Comparison of ENCODE assay signal across 31 cellular contexts in the genomic region with DNA sequence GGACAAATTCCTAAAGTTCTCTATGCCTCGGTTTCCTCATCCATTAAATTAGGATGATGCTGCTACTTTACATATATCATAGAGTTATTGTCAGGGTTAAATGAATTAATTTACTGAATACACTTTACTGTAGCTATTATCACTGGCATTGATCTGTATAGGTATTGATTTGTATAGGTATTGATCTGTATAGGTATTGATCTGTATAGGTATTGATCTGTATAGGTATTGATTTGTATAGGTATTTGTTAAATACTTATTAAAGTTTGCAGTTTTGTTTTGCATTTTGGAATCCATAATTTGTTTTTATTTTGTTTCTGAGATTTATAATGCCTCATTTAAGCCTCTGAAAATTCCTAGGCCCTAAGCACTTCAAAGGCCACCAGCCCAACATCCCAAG. TPM values are rescaled to one million over a fixed set of nuclear protein-coding genes. Genes with fewer than 3 reads are reported as not detected.
DNase-seq lines count a peak whose midpoint lies in the region; ATAC-seq, FAIRE-seq and TF ChIP-seq lines count a peak whose summit lies in the region.
"Had no signal": no experiment of that assay in that cellular context is flagged by ENCODE, and none has a peak within 500 bp of the region (broad histone marks: within the 10 kb centered on the region; RNA-seq: fewer than 3 reads in every experiment).

No MANE protein-coding gene starts in this region.

- POLR2A ChIA-PET in HepG2 (lab: Yijun Ruan, JAX) (no interaction called here), activated B cell treated with CpG ODN at 0.5 μM for 24 hours (lab: Charles Lee) (interaction anchor here (0.9 kb wide), 1 partner anchor 10 kb away, joined by 3 read pairs; no protein-coding TSS in a partner anchor)

- H3K4me1 Mint-ChIP-seq in activated B cell treated with CpG ODN at 0.5 μM for 24 hours: peaks cover 35% of the 10 kb centered on the region
- H3K4me1 Mint-ChIP-seq in memory B cell: peaks cover 14% of the 10 kb centered on the region
- peaks cover 15% of the 10 kb centered on the region for H3K4me1 Mint-ChIP-seq in type B pancreatic cell (ENCODE audit: unreplicated experiment)

- no peak overlapping the region for H3K4me3 Mint-ChIP-seq in activated B cell treated with CpG ODN at 0.5 μM for 24 hours
- H3K4me3 Mint-ChIP-seq in memory B cell: no peak overlapping the region
- no peak overlapping the region for H3K4me3 Mint-ChIP-seq in type B pancreatic cell

- H2AFZ ChIP-seq in HepG2 (ENCODE audit: low read length): no peak overlapping the region

- no peaks in the 10 kb centered on the region for H3K9me3 ChIP-seq in HepG2 (ENCODE audit: low read length)
- H3K9me3 ChIP-seq in right lobe of liver: no peaks in the 10 kb centered on the region
- H3K9me3 ChIP-seq: MG63 had no signal

- H3K27ac Mint-ChIP-seq in activated B cell treated with CpG ODN at 0.5 μM for 24 hours (peak overlapping the region; percentile 98), memory B cell (peak overlapping the region; percentile 99), type B pancreatic cell (no peak overlapping the region)

- DNase-seq in HepG2 (ENCODE audit: low spot score) (no peak), right lobe of liver (no peak), activated B cell treated with CpG ODN at 0.5 μM for 24 hours (no peak), memory B cell (ENCODE audit: low spot score in 2 of 2) (no peak), MV-4-11 (lab: John Stamatoyannopoulos, UW) (no peak), type B pancreatic cell (ENCODE audit: extremely low spot score, unreplicated experiment) (no peak)
- no peak for DNase-seq in central memory CD4-positive, alpha-beta T cell
- DNase-seq: 8988T; ACHN; CD8-positive, alpha-beta memory T cell; DMS 273 treated with DMSO at 0.1 percent for 48 hours; DMS79; EL; GDM1; KG1; MG63; NCI-H1048; NCI-H1417; NCI-H187; NCI-H2081 treated with DMSO at 0.1 percent for 48 hours; NCI-H2171; NCI-H226; NCI-H510A; NCI-H69; SHP77 treated with DMSO at 0.1 percent for 48 hours had no signal

- TF ChIP-seq RAD21 in HepG2 (CRISPR knock-in tag; IDR thresholded peaks at IDR 0.05): no peak

- H3K9me3 Mint-ChIP-seq in activated B cell treated with CpG ODN at 0.5 μM for 24 hours (no peaks in the 10 kb centered on the region), memory B cell (no peaks in the 10 kb centered on the region), type B pancreatic cell (no peaks in the 10 kb centered on the region)
- H3K9me3 Mint-ChIP-seq: CD8-positive, alpha-beta memory T cell had no signal

- CTCF ChIA-PET in HepG2 (lab: Yijun Ruan, JAX; ENCODE audit: low intra/inter-chr PET ratio, low total read pairs): no interaction called here
- CTCF ChIA-PET in activated B cell treated with CpG ODN at 0.5 μM for 24 hours (lab: Charles Lee): no interaction called here

- WGBS in HepG2 (ENCODE audit: low lambda C conversion rate): 94% methylated on average over 1 of the region's 1 CpG
- 83% methylated on average over 1 of the region's 1 CpG for WGBS in right lobe of liver (ENCODE audit: insufficient coverage, low coverage, low lambda C conversion rate, missing lambda C conversion rate)

- no peak for TF ChIP-seq EP300 in HepG2 (IDR thresholded peaks at IDR 0.05; ENCODE audit: low read depth in 2 of 2, low read length in 2 of 2)
- TF ChIP-seq EP300 in HepG2 (CRISPR knock-in tag; IDR thresholded peaks at IDR 0.05; ENCODE audit: borderline replicate concordance): no peak

- H3K9ac ChIP-seq in HepG2 (ENCODE audit: insufficient read depth, low read depth, low read length): no peak overlapping the region

- H3K27me3 Mint-ChIP-seq in activated B cell treated with CpG ODN at 0.5 μM for 24 hours (no peaks in the 10 kb centered on the region), memory B cell (no peaks in the 10 kb centered on the region), type B pancreatic cell (no peaks in the 10 kb centered on the region)

- intact Hi-C loops in HepG2 (cut with micrococcal nuclease; ENCODE audit: unreplicated experiment) (no loop called here), right lobe of liver (cut with DNase I) (no loop called here), activated B cell treated with CpG ODN at 0.5 μM for 24 hours (cut with micrococcal nuclease) (loop anchor here (5.0 kb wide), 3 partner anchors 90 to 755 kb away; a partner anchor contains a TSS)

- H3K36me3 Mint-ChIP-seq in activated B cell treated with CpG ODN at 0.5 μM for 24 hours (ENCODE audit: low read depth) (peaks cover 17% of the 10 kb centered on the region), memory B cell (peaks cover 4% of the 10 kb centered on the region), type B pancreatic cell (peaks cover 9% of the 10 kb centered on the region)

- no peak for TF ChIP-seq CTCF in HepG2 (CRISPR knock-in tag; IDR thresholded peaks at IDR 0.05)
- no peak for TF ChIP-seq CTCF in right lobe of liver (IDR thresholded peaks at IDR 0.05)
- no peak for TF ChIP-seq CTCF in activated B cell treated with CpG ODN at 0.5 μM for 24 hours (IDR thresholded peaks at IDR 0.05)
- no peak for TF ChIP-seq CTCF in type B pancreatic cell (conservative IDR thresholded peaks at IDR 0.05)

- BruUV-seq in HepG2 (replicated peaks; lab: Mats Ljungman, UMichigan): no TSS peak

- H3K4me1 ChIP-seq in HepG2 (ENCODE audit: insufficient read depth, low read length): peaks cover 22% of the 10 kb centered on the region
- H3K4me1 ChIP-seq in right lobe of liver: peaks cover 0 to 16% (median 4%) of the 10 kb centered on the region in 4 donors

- H3K36me3 ChIP-seq in HepG2 (replicated peaks in 1 of 2; ENCODE audit: control insufficient read depth in 1 of 2, insufficient read depth in 2 of 2, low read length in 2 of 2) (no peaks in the 10 kb centered on the region), right lobe of liver (no peaks in the 10 kb centered on the region)

- TF ChIP-seq POLR2A in HepG2 (IDR thresholded peaks at IDR 0.05; ENCODE audit: insufficient read depth in 1 of 2, low read depth in 2 of 2, low read length in 2 of 2): no peak
- TF ChIP-seq POLR2A in right lobe of liver (IDR thresholded peaks at IDR 0.05): no peak

- no peak overlapping the region for H3K4me2 ChIP-seq in HepG2 (ENCODE audit: low read depth, low read length)

- in situ Hi-C loops in HepG2 (cut with HindIII; ENCODE audit: extremely low pct_ligation_motif_present, low pct_unique_long_range_greater_than_20kb): no loop called here

- no peaks in the 10 kb centered on the region; a peak in 1 of 5 replicates for H3K27me3 ChIP-seq in HepG2 (ENCODE audit: control insufficient read depth in 1 of 2, insufficient read depth in 2 of 2, low read length in 2 of 2)
- no peaks in the 10 kb centered on the region for H3K27me3 ChIP-seq in right lobe of liver
- H3K27me3 ChIP-seq: MG63 had no signal

- no peak for FAIRE-seq in HepG2 (lab: Jason Lieb, UNC)
- FAIRE-seq: GM12892, GM19239, H54, HTR-8/SVneo had no signal

- H3K4me3 ChIP-seq in HepG2 (replicated peaks in 1 of 3; ENCODE audit: insufficient read depth in 1 of 3, low read depth in 2 of 3, low read length in 3 of 3): no peak overlapping the region
- H3K4me3 ChIP-seq in right lobe of liver: no peak overlapping the region
- H3K4me3 ChIP-seq: MG63 had no signal

- no peaks in the 10 kb centered on the region for H4K20me1 ChIP-seq in HepG2 (ENCODE audit: insufficient read depth, low read length)

- no peak overlapping the region for H3K27ac ChIP-seq in HepG2 (ENCODE audit: extremely low read length, insufficient read depth, low read length)
- H3K27ac ChIP-seq in right lobe of liver: no peak overlapping the region
- H3K27ac ChIP-seq: C4-2B had no signal

- no peak for ATAC-seq in HepG2
- no peak for ATAC-seq in right lobe of liver
- no peak for ATAC-seq in activated B cell treated with CpG ODN at 0.5 μM for 24 hours (ENCODE audit: low read depth)
- no peak for ATAC-seq in memory B cell (ENCODE audit: low read depth)
- ATAC-seq: Panc1 had no signal

- peaks cover 23% of the 10 kb centered on the region for H3K79me2 ChIP-seq in HepG2 (ENCODE audit: insufficient read depth, low read length)

RNA-seq across cellular contexts. Expression of a gene that starts 2.4 kb away (rescaled TPM):
- 130 and 141 TPM in 2 replicates for total RNA-seq in HepG2 (2016; rRNA removed; fragmentation: Illumina TruSeq; extraction: Trizol)
- total RNA-seq in HepG2 (2016; cell fraction: cytosol; rRNA removed; fragmentation: Illumina TruSeq; extraction: Trizol; ENCODE audit: low read depth): 13.2 and 14.6 TPM in 2 replicates
- 127 and 142 TPM in 2 replicates for total RNA-seq in HepG2 (2016; cell fraction: insoluble cytoplasmic fraction; rRNA removed; fragmentation: Illumina TruSeq; extraction: Trizol)
- total RNA-seq in HepG2 (2016; cell fraction: membrane; rRNA removed; fragmentation: Illumina TruSeq; extraction: Trizol): 48.8 and 52.7 TPM in 2 replicates
- total RNA-seq in HepG2 (2016; cell fraction: nucleus; rRNA removed; fragmentation: Illumina TruSeq; extraction: Trizol): 60.6 and 73.7 TPM in 2 replicates
- 86.7 and 106 TPM in 2 replicates for polyA plus RNA-seq in HepG2 (2011; rRNA removed)
- 70.4 and 89.0 TPM in 2 replicates for polyA plus RNA-seq in HepG2 (2011; cell fraction: cytosol; rRNA removed)
- polyA plus RNA-seq in HepG2 (2011; cell fraction: nucleus; rRNA removed): 66.3 and 74.9 TPM in 2 replicates
- 139 and 160 TPM in 2 replicates for polyA plus RNA-seq in HepG2 (2012)
- polyA plus RNA-seq in HepG2 (2016; cell fraction: cytosol; fragmentation: Illumina TruSeq; extraction: Trizol; ENCODE audit: low read depth): 22.6 and 27.2 TPM in 2 replicates
- polyA plus RNA-seq in HepG2 (2016; cell fraction: insoluble cytoplasmic fraction; fragmentation: Illumina TruSeq; extraction: Trizol; ENCODE audit: low read depth): 141 and 165 TPM in 2 replicates
- polyA plus RNA-seq in HepG2 (2016; cell fraction: membrane; fragmentation: Illumina TruSeq; extraction: Trizol; ENCODE audit: low read depth): 51.8 and 55.1 TPM in 2 replicates
- 79.3 and 95.6 TPM in 2 replicates for polyA plus RNA-seq in HepG2 (2016; cell fraction: nucleus; fragmentation: Illumina TruSeq; extraction: Trizol; ENCODE audit: insufficient read depth, low read depth)
- polyA minus RNA-seq in HepG2 (2011; rRNA and poly(A)+ RNA removed; ENCODE audit: low replicate concordance): 326 and 356 TPM in 2 replicates
- polyA minus RNA-seq in HepG2 (2011; cell fraction: cytosol; rRNA and poly(A)+ RNA removed): 120 and 131 TPM in 2 replicates
- 94.9 and 101 TPM in 2 replicates for polyA minus RNA-seq in HepG2 (2011; cell fraction: nucleus; rRNA and poly(A)+ RNA removed)
- total RNA-seq in right lobe of liver: 10 to 100 TPM; 59.4 to 93.0 (median 82.4) TPM
- 244 and 245 TPM in 2 replicates for total RNA-seq in activated B cell treated with CpG ODN at 0.5 μM for 24 hours
- 319 and 323 TPM in 2 replicates for total RNA-seq in type B pancreatic cell (ENCODE audit: low replicate concordance)

RNA-seq across cellular contexts. Expression of a gene that starts 16.0 kb away (rescaled TPM):
- 5.3 and 5.8 TPM in 2 replicates for total RNA-seq in HepG2 (2016; rRNA removed; fragmentation: Illumina TruSeq; extraction: Trizol)
- total RNA-seq in HepG2 (2016; cell fraction: cytosol; rRNA removed; fragmentation: Illumina TruSeq; extraction: Trizol; ENCODE audit: low read depth): 0.40 and 0.44 TPM in 2 replicates
- total RNA-seq in HepG2 (2016; cell fraction: insoluble cytoplasmic fraction; rRNA removed; fragmentation: Illumina TruSeq; extraction: Trizol): 6.1 and 6.2 TPM in 2 replicates
- total RNA-seq in HepG2 (2016; cell fraction: membrane; rRNA removed; fragmentation: Illumina TruSeq; extraction: Trizol): 2.5 and 5.1 TPM in 2 replicates
- 3.3 and 6.3 TPM in 2 replicates for total RNA-seq in HepG2 (2016; cell fraction: nucleus; rRNA removed; fragmentation: Illumina TruSeq; extraction: Trizol)
- polyA plus RNA-seq in HepG2 (2011; rRNA removed): 1.6 and 1.7 TPM in 2 replicates
- 1.2 and 1.4 TPM in 2 replicates for polyA plus RNA-seq in HepG2 (2011; cell fraction: cytosol; rRNA removed)
- 4.9 and 5.3 TPM in 2 replicates for polyA plus RNA-seq in HepG2 (2011; cell fraction: nucleus; rRNA removed)
- polyA plus RNA-seq in HepG2 (2012): 5.1 and 5.7 TPM in 2 replicates
- 1.4 TPM in 2 replicates for polyA plus RNA-seq in HepG2 (2016; cell fraction: cytosol; fragmentation: Illumina TruSeq; extraction: Trizol; ENCODE audit: low read depth)
- polyA plus RNA-seq in HepG2 (2016; cell fraction: insoluble cytoplasmic fraction; fragmentation: Illumina TruSeq; extraction: Trizol; ENCODE audit: low read depth): 4.1 and 4.7 TPM in 2 replicates
- polyA plus RNA-seq in HepG2 (2016; cell fraction: membrane; fragmentation: Illumina TruSeq; extraction: Trizol; ENCODE audit: low read depth): 1.8 and 1.9 TPM in 2 replicates
- 7.2 and 10.4 TPM in 2 replicates for polyA plus RNA-seq in HepG2 (2016; cell fraction: nucleus; fragmentation: Illumina TruSeq; extraction: Trizol; ENCODE audit: insufficient read depth, low read depth)
- polyA minus RNA-seq in HepG2 (2011; rRNA and poly(A)+ RNA removed; ENCODE audit: low replicate concordance): 2.0 and 3.9 TPM in 2 replicates
- polyA minus RNA-seq in HepG2 (2011; cell fraction: cytosol; rRNA and poly(A)+ RNA removed): 3.2 and 4.6 TPM in 2 replicates
- polyA minus RNA-seq in HepG2 (2011; cell fraction: nucleus; rRNA and poly(A)+ RNA removed): 7.6 and 10.2 TPM in 2 replicates
- total RNA-seq in right lobe of liver: 1 to 10 TPM; 1.5 to 3.7 (median 2.8) TPM
- total RNA-seq in activated B cell treated with CpG ODN at 0.5 μM for 24 hours: 27.4 and 28.0 TPM in 2 replicates
- 21.6 and 21.8 TPM in 2 replicates for total RNA-seq in type B pancreatic cell (ENCODE audit: low replicate concordance)

RNA-seq across cellular contexts. Expression of a gene that starts 47.7 kb away (rescaled TPM):
- 10.4 and 19.8 TPM in 2 replicates for total RNA-seq in HepG2 (2016; rRNA removed; fragmentation: Illumina TruSeq; extraction: Trizol)
- total RNA-seq in HepG2 (2016; cell fraction: cytosol; rRNA removed; fragmentation: Illumina TruSeq; extraction: Trizol; ENCODE audit: low read depth): 1.5 and 1.7 TPM in 2 replicates
- total RNA-seq in HepG2 (2016; cell fraction: insoluble cytoplasmic fraction; rRNA removed; fragmentation: Illumina TruSeq; extraction: Trizol): 11.8 and 19.2 TPM in 2 replicates
- total RNA-seq in HepG2 (2016; cell fraction: membrane; rRNA removed; fragmentation: Illumina TruSeq; extraction: Trizol): 5.0 and 6.2 TPM in 2 replicates
- 6.9 and 9.4 TPM in 2 replicates for total RNA-seq in HepG2 (2016; cell fraction: nucleus; rRNA removed; fragmentation: Illumina TruSeq; extraction: Trizol)
- polyA plus RNA-seq in HepG2 (2011; rRNA removed): 2.2 and 3.2 TPM in 2 replicates
- polyA plus RNA-seq in HepG2 (2011; cell fraction: cytosol; rRNA removed): 1.2 and 2.3 TPM in 2 replicates
- 2.3 and 3.8 TPM in 2 replicates for polyA plus RNA-seq in HepG2 (2011; cell fraction: nucleus; rRNA removed)
- polyA plus RNA-seq in HepG2 (2012): 6.6 and 7.4 TPM in 2 replicates
- polyA plus RNA-seq in HepG2 (2016; cell fraction: cytosol; fragmentation: Illumina TruSeq; extraction: Trizol; ENCODE audit: low read depth): 0.31 and 0.53 TPM in 2 replicates
- 9.5 and 10.9 TPM in 2 replicates for polyA plus RNA-seq in HepG2 (2016; cell fraction: insoluble cytoplasmic fraction; fragmentation: Illumina TruSeq; extraction: Trizol; ENCODE audit: low read depth)
- polyA plus RNA-seq in HepG2 (2016; cell fraction: membrane; fragmentation: Illumina TruSeq; extraction: Trizol; ENCODE audit: low read depth): 1.3 and 1.5 TPM in 2 replicates
- 7.8 and 9.0 TPM in 2 replicates for polyA plus RNA-seq in HepG2 (2016; cell fraction: nucleus; fragmentation: Illumina TruSeq; extraction: Trizol; ENCODE audit: insufficient read depth, low read depth)
- polyA minus RNA-seq in HepG2 (2011; rRNA and poly(A)+ RNA removed; ENCODE audit: low replicate concordance): 8.7 and 9.8 TPM in 2 replicates
- polyA minus RNA-seq in HepG2 (2011; cell fraction: cytosol; rRNA and poly(A)+ RNA removed): 3.9 and 4.6 TPM in 2 replicates
- polyA minus RNA-seq in HepG2 (2011; cell fraction: nucleus; rRNA and poly(A)+ RNA removed): 9.7 and 18.8 TPM in 2 replicates
- total RNA-seq in right lobe of liver: 1 to 10 TPM; 1.9 to 6.2 (median 4.2) TPM
- total RNA-seq in activated B cell treated with CpG ODN at 0.5 μM for 24 hours: 7.3 and 7.4 TPM in 2 replicates
- total RNA-seq in type B pancreatic cell (ENCODE audit: low replicate concordance): 18.7 and 26.5 TPM in 2 replicates
